Comparison of ENCODE assay signal across 12 cellular contexts in genomic region chr2:120305296-120305695, GRCh38. TPM values are rescaled to one million over a fixed set of nuclear protein-coding genes. Genes with fewer than 3 reads are reported as not detected.
DNase-seq lines count a peak whose midpoint lies in the region; ATAC-seq and TF ChIP-seq lines count a peak whose summit lies in the region.
"Had no signal": no experiment of that assay in that cellular context is flagged by ENCODE, and none has a peak within 500 bp of the region (broad histone marks: within the 10 kb centered on the region; RNA-seq: fewer than 3 reads in every experiment).

No MANE protein-coding gene starts in this region.

- peaks cover 4% of the 10 kb centered on the region; the same call in 1 of the 2 replicates for H3K27me3 Mint-ChIP-seq in HFFc6 (ENCODE audit: insufficient read depth)
- H3K27me3 Mint-ChIP-seq in activated CD4-positive, alpha-beta T cell treated with anti-CD3 and anti-CD28 coated beads, Interleukin-2, amount 10 ng/mL, durations not matched to agents 7 days and 5 days = no peaks in the 10 kb centered on the region
- no peaks in the 10 kb centered on the region for H3K27me3 Mint-ChIP-seq in activated CD8-positive, alpha-beta T cell treated with anti-CD3 and anti-CD28 coated beads, Interleukin-2, amount 10 ng/mL, durations not matched to agents 7 days and 5 days (ENCODE audit: low read depth)
- H3K27me3 Mint-ChIP-seq: stimulated activated naive CD8-positive, alpha-beta T cell treated with anti-CD3 and anti-CD28 coated beads, Interleukin-15, Interleukin-2, amounts not matched to agents 100 ng/mL and 50 ng/mL, for 24 hours had no signal

- H3K27ac Mint-ChIP-seq in HFFc6 = no peak overlapping the region
- no peak overlapping the region for H3K27ac Mint-ChIP-seq in activated CD4-positive, alpha-beta T cell treated with anti-CD3 and anti-CD28 coated beads, Interleukin-2, amount 10 ng/mL, durations not matched to agents 7 days and 5 days
- H3K27ac Mint-ChIP-seq in activated CD8-positive, alpha-beta T cell treated with anti-CD3 and anti-CD28 coated beads, Interleukin-2, amount 10 ng/mL, durations not matched to agents 7 days and 5 days = no peak overlapping the region
- H3K27ac Mint-ChIP-seq: stimulated activated naive CD8-positive, alpha-beta T cell treated with anti-CD3 and anti-CD28 coated beads, Interleukin-15, Interleukin-2, amounts not matched to agents 100 ng/mL and 50 ng/mL, for 24 hours had no signal

- H3K4me3 ChIP-seq in AG10803 (ENCODE audit: low read length) = no peak overlapping the region
- H3K4me3 ChIP-seq in WI38 (ENCODE audit: low read depth, low read length) = no peak overlapping the region
- H3K4me3 ChIP-seq: coronary artery, PC-9 had no signal

- peak; percentile 82 for ATAC-seq in left lobe of liver
- no peak for ATAC-seq in activated CD8-positive, alpha-beta T cell treated with anti-CD3 and anti-CD28 coated beads, Interleukin-2, amount 10 ng/mL, durations not matched to agents 7 days and 5 days

- H3K9me3 Mint-ChIP-seq in HFFc6 = no peaks in the 10 kb centered on the region
- H3K9me3 Mint-ChIP-seq in activated CD4-positive, alpha-beta T cell treated with anti-CD3 and anti-CD28 coated beads, Interleukin-2, amount 10 ng/mL, durations not matched to agents 7 days and 5 days = no peaks in the 10 kb centered on the region
- H3K9me3 Mint-ChIP-seq in activated CD8-positive, alpha-beta T cell treated with anti-CD3 and anti-CD28 coated beads, Interleukin-2, amount 10 ng/mL, durations not matched to agents 7 days and 5 days (ENCODE audit: insufficient read depth) = no peaks in the 10 kb centered on the region
- H3K9me3 Mint-ChIP-seq: stimulated activated naive CD8-positive, alpha-beta T cell treated with anti-CD3 and anti-CD28 coated beads, Interleukin-15, Interleukin-2, amounts not matched to agents 100 ng/mL and 50 ng/mL, for 24 hours had no signal

- POLR2A ChIA-PET in activated CD4-positive, alpha-beta T cell treated with anti-CD3 and anti-CD28 coated beads, Interleukin-2, amount 10 ng/mL, durations not matched to agents 7 days and 5 days (lab: Charles Lee) = no interaction called here
- POLR2A ChIA-PET in activated CD8-positive, alpha-beta T cell treated with anti-CD3 and anti-CD28 coated beads, Interleukin-2, amount 10 ng/mL, durations not matched to agents 7 days and 5 days (lab: Charles Lee) = no interaction called here

- H3K36me3 Mint-ChIP-seq in HFFc6 (ENCODE audit: low read depth) = peaks cover 3% of the 10 kb centered on the region
- peaks cover 11% of the 10 kb centered on the region for H3K36me3 Mint-ChIP-seq in activated CD4-positive, alpha-beta T cell treated with anti-CD3 and anti-CD28 coated beads, Interleukin-2, amount 10 ng/mL, durations not matched to agents 7 days and 5 days (ENCODE audit: low read depth)
- peaks cover 7% of the 10 kb centered on the region for H3K36me3 Mint-ChIP-seq in activated CD8-positive, alpha-beta T cell treated with anti-CD3 and anti-CD28 coated beads, Interleukin-2, amount 10 ng/mL, durations not matched to agents 7 days and 5 days (ENCODE audit: low read depth)

- CTCF ChIA-PET in activated CD4-positive, alpha-beta T cell treated with anti-CD3 and anti-CD28 coated beads, Interleukin-2, amount 10 ng/mL, durations not matched to agents 7 days and 5 days (lab: Charles Lee) = interaction anchor here (0.7 kb wide), 1 partner anchor 22 kb away, joined by 4 read pairs; no protein-coding TSS in a partner anchor
- CTCF ChIA-PET in activated CD8-positive, alpha-beta T cell treated with anti-CD3 and anti-CD28 coated beads, Interleukin-2, amount 10 ng/mL, durations not matched to agents 7 days and 5 days (lab: Charles Lee) = interaction anchor here (2.0 kb wide), 1 partner anchor 8 kb away, joined by 7 read pairs; no protein-coding TSS in a partner anchor

- TF ChIP-seq CTCF in AG10803 (conservative IDR thresholded peaks at IDR 0.05; ENCODE audit: low read length) = peak; percentile 36
- peak; percentile 51; the same call in 1 of the 2 replicates for TF ChIP-seq CTCF in HFFc6 (IDR thresholded peaks at IDR 0.05)
- peak; percentile 38 for TF ChIP-seq CTCF in WI38 (IDR thresholded peaks at IDR 0.05; ENCODE audit: low read depth, low read length)

- DNase-seq in AG10803 (ENCODE audit: low read depth) (no peak), HFFc6 (no peak), left lobe of liver (ENCODE audit: low spot score) (peak; percentile 47), amniotic stem cell (lab: John Stamatoyannopoulos, UW) (no peak), NCI-H1694 treated with DMSO at 0.1 percent for 48 hours (lab: John Stamatoyannopoulos, UW) (no peak)
- no peak for DNase-seq in activated CD4-positive, alpha-beta T cell treated with anti-CD3 and anti-CD28 coated beads, Interleukin-2, amount 10 ng/mL, durations not matched to agents 7 days and 5 days
- no peak for DNase-seq in activated CD8-positive, alpha-beta T cell treated with anti-CD3 and anti-CD28 coated beads, Interleukin-2, amount 10 ng/mL, durations not matched to agents 7 days and 5 days
- DNase-seq: PC-9, right cardiac atrium had no signal

- H3K4me1 Mint-ChIP-seq in HFFc6 (ENCODE audit: low read depth) = no peaks in the 10 kb centered on the region; the same call in 1 of the 2 replicates
- peaks cover 20% of the 10 kb centered on the region for H3K4me1 Mint-ChIP-seq in activated CD4-positive, alpha-beta T cell treated with anti-CD3 and anti-CD28 coated beads, Interleukin-2, amount 10 ng/mL, durations not matched to agents 7 days and 5 days
- peaks cover 26% of the 10 kb centered on the region for H3K4me1 Mint-ChIP-seq in activated CD8-positive, alpha-beta T cell treated with anti-CD3 and anti-CD28 coated beads, Interleukin-2, amount 10 ng/mL, durations not matched to agents 7 days and 5 days (ENCODE audit: low read depth)

- H3K4me3 Mint-ChIP-seq in HFFc6 = no peak overlapping the region
- H3K4me3 Mint-ChIP-seq in activated CD4-positive, alpha-beta T cell treated with anti-CD3 and anti-CD28 coated beads, Interleukin-2, amount 10 ng/mL, durations not matched to agents 7 days and 5 days = no peak overlapping the region
- H3K4me3 Mint-ChIP-seq in activated CD8-positive, alpha-beta T cell treated with anti-CD3 and anti-CD28 coated beads, Interleukin-2, amount 10 ng/mL, durations not matched to agents 7 days and 5 days = no peak overlapping the region
- H3K4me3 Mint-ChIP-seq: stimulated activated naive CD8-positive, alpha-beta T cell treated with anti-CD3 and anti-CD28 coated beads, Interleukin-15, Interleukin-2, amounts not matched to agents 100 ng/mL and 50 ng/mL, for 24 hours had no signal

RNA-seq across cellular contexts. Expression of gene INHBB, which starts 40.6 kb away (rescaled TPM):
- 1 to 10 TPM in 3 of 6 experiments, under 1 TPM in 3; 0.47 to 1.6 (median 1.1) TPM for total RNA-seq in HFFc6 (2021; fragmentation: NEBNext Ultra II Directional; extraction: Animal tissue kit (Norgen Biotek cat#: 25700))
- 6.3 TPM for total RNA-seq in left lobe of liver
- not detected for total RNA-seq in activated CD4-positive, alpha-beta T cell treated with anti-CD3 and anti-CD28 coated beads, Interleukin-2, amount 10 ng/mL, durations not matched to agents 7 days and 5 days
- not detected for total RNA-seq in activated CD8-positive, alpha-beta T cell treated with anti-CD3 and anti-CD28 coated beads, Interleukin-2, amount 10 ng/mL, durations not matched to agents 7 days and 5 days

RNA-seq across cellular contexts. Expression of gene RALB, which starts 52.6 kb away (rescaled TPM):
- total RNA-seq in HFFc6 (2021; fragmentation: NEBNext Ultra II Directional; extraction: Animal tissue kit (Norgen Biotek cat#: 25700)) = 10 to 100 TPM; 60.1 to 72.5 (median 69.2) TPM
- total RNA-seq in left lobe of liver = 16.3 TPM
- total RNA-seq in activated CD4-positive, alpha-beta T cell treated with anti-CD3 and anti-CD28 coated beads, Interleukin-2, amount 10 ng/mL, durations not matched to agents 7 days and 5 days = 10 to 100 TPM; 44.3 to 46.8 TPM
- total RNA-seq in activated CD8-positive, alpha-beta T cell treated with anti-CD3 and anti-CD28 coated beads, Interleukin-2, amount 10 ng/mL, durations not matched to agents 7 days and 5 days = 10 to 100 TPM; 39.4 to 45.4 TPM
